ENCODE assay signal across 8 cellular contexts in the genomic region with DNA sequence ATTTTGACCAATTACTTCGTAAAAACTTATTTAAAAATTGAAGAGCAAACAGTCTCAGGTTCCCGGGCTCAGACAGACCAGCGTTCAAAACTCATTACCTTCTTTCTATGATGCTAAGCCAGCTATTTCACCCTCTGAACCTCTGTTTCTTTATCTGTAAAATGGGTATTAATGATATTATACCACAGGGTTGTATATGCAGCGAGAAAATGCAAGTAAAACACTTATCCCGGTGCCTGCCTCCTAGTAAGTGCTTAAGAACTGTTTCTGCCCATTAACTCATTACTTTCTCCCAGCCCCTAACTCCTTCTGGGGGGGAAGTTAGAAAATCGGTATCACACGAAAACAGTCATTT. TPM values are rescaled to one million over a fixed set of nuclear protein-coding genes. Genes with fewer than 3 reads are reported as not detected.
A peak's percentile ranks its signal among the peaks of the same experiment; 100 is the strongest.
DNase-seq lines count a peak whose midpoint lies in the region; ATAC-seq and TF ChIP-seq lines count a peak whose summit lies in the region.

No MANE protein-coding gene starts in this region.

- peak overlapping the region; percentile 98 for H3K4me3 Mint-ChIP-seq in activated naive CD4-positive, alpha-beta T cell treated with anti-CD3 and anti-CD28 coated beads, Interleukin-2, amount 10 ng/mL, durations not matched to agents 7 days and 5 days
- H3K4me3 Mint-ChIP-seq in memory B cell, result peak overlapping the region; percentile 87

- H3K27me3 ChIP-seq in transverse colon, result peaks cover 9% of the 10 kb centered on the region

- no peaks in the 10 kb centered on the region for H3K9me3 Mint-ChIP-seq in activated naive CD4-positive, alpha-beta T cell treated with anti-CD3 and anti-CD28 coated beads, Interleukin-2, amount 10 ng/mL, durations not matched to agents 7 days and 5 days
- no peaks in the 10 kb centered on the region for H3K9me3 Mint-ChIP-seq in memory B cell

- peak overlapping the region; percentile 86 to 96 (median 93) for H3K27ac ChIP-seq in transverse colon

- peaks cover 16 to 51% (median 39%) of the 10 kb centered on the region in 4 donors for H3K4me1 ChIP-seq in transverse colon

- CTCF ChIA-PET in activated naive CD4-positive, alpha-beta T cell treated with anti-CD3 and anti-CD28 coated beads, Interleukin-2, amount 10 ng/mL, durations not matched to agents 7 days and 5 days (lab: Charles Lee), result interaction anchor here (0.6 to 0.7 kb wide), 2 partner anchors 16 to 287 kb away, joined by 3 read pairs; a partner anchor contains a TSS

- no peaks in the 10 kb centered on the region for H3K9me3 ChIP-seq in transverse colon

- H3K27ac Mint-ChIP-seq in activated naive CD4-positive, alpha-beta T cell treated with anti-CD3 and anti-CD28 coated beads, Interleukin-2, amount 10 ng/mL, durations not matched to agents 7 days and 5 days, result peak overlapping the region; percentile 94
- peak overlapping the region; percentile 95 for H3K27ac Mint-ChIP-seq in memory B cell

- H3K4me3 ChIP-seq in astrocyte of the spinal cord (ENCODE audit: low read depth, low read length), result peak overlapping the region; percentile 29
- H3K4me3 ChIP-seq in transverse colon, result peak overlapping the region; percentile 20 to 84 (median 74)

- peaks cover 45% of the 10 kb centered on the region for H3K4me1 Mint-ChIP-seq in activated naive CD4-positive, alpha-beta T cell treated with anti-CD3 and anti-CD28 coated beads, Interleukin-2, amount 10 ng/mL, durations not matched to agents 7 days and 5 days
- H3K4me1 Mint-ChIP-seq in memory B cell, result peaks cover 30% of the 10 kb centered on the region

- 34% methylated on average over 7 of the region's 7 CpGs for WGBS in transverse colon (ENCODE audit: low coverage in 1 of 2), 2 donors

- intact Hi-C loops in transverse colon (cut with DNase I; ENCODE audit: low total_unique reads), result loop anchor here (5.0 kb wide), 1 partner anchor 403 kb away; no protein-coding TSS in a partner anchor

- in situ Hi-C loops in astrocyte of the spinal cord (cut with HindIII; ENCODE audit: low sequenced_read_pairs) (no loop called here), transverse colon (cut with MboI; ENCODE audit: low pct_ligation_motif_present in 1 of 4, low pct_unique_long_range_greater_than_20kb in 1 of 4, low sequenced_read_pairs in 3 of 4) (loop anchor here in 1 of 4 donors (10.0 kb wide), 1 partner anchor 210 kb away; a partner anchor contains a TSS)

- TF ChIP-seq POLR2A in transverse colon (IDR thresholded peaks at IDR 0.05), result no peak

- ATAC-seq in memory B cell (ENCODE audit: low read depth), result no peak
- ATAC-seq in HG03097 (IDR thresholded peaks at IDR 0.05; ENCODE audit: low FRiP score, unreplicated experiment), result no peak
- ATAC-seq in GM21360 (IDR thresholded peaks at IDR 0.05; ENCODE audit: unreplicated experiment), result no peak

- H3K27me3 Mint-ChIP-seq in activated naive CD4-positive, alpha-beta T cell treated with anti-CD3 and anti-CD28 coated beads, Interleukin-2, amount 10 ng/mL, durations not matched to agents 7 days and 5 days, result peaks cover 17% of the 10 kb centered on the region
- peaks cover 3% of the 10 kb centered on the region for H3K27me3 Mint-ChIP-seq in memory B cell

- no peak for TF ChIP-seq EP300 in transverse colon (IDR thresholded peaks at IDR 0.05; ENCODE audit: low read depth)

- TF ChIP-seq CTCF in astrocyte of the spinal cord (IDR thresholded peaks at IDR 0.05; ENCODE audit: low read depth, low read length) (no peak), transverse colon (IDR thresholded peaks at IDR 0.05) (no peak)

- H3K36me3 Mint-ChIP-seq in activated naive CD4-positive, alpha-beta T cell treated with anti-CD3 and anti-CD28 coated beads, Interleukin-2, amount 10 ng/mL, durations not matched to agents 7 days and 5 days, result peaks cover 2% of the 10 kb centered on the region
- no peaks in the 10 kb centered on the region for H3K36me3 Mint-ChIP-seq in memory B cell

- no peak for DNase-seq in activated naive CD4-positive, alpha-beta T cell treated with anti-CD3 and anti-CD28 coated beads, Interleukin-2, amount 10 ng/mL, durations not matched to agents 7 days and 5 days
- DNase-seq in activated naive CD4-positive, alpha-beta T cell treated with Interleukin-2 at 50 U/mL for 16 hours, result no peak
- DNase-seq in astrocyte of the spinal cord (ENCODE audit: low read depth, low spot score) (no peak), memory B cell (ENCODE audit: low spot score in 2 of 2) (no peak), transverse colon (no peak)
- DNase-seq in effector CD8-positive, alpha-beta T cell (lab: John Stamatoyannopoulos, UW), result no peak

- no peaks in the 10 kb centered on the region for H3K36me3 ChIP-seq in transverse colon

RNA-seq across cellular contexts. Expression of a gene that starts 0.4 kb away (rescaled TPM):
- total RNA-seq in transverse colon, result 10 to 100 TPM; 43.8 to 96.1 (median 63.2) TPM

RNA-seq across cellular contexts. Expression of a gene that starts 41.0 kb away (rescaled TPM):
- total RNA-seq in transverse colon, result not detected
